8 cellular contexts compared by ENCODE assay signal in genomic region chr22:30575011-30575671, GRCh38. TPM values are rescaled to one million over a fixed set of nuclear protein-coding genes. Genes with fewer than 3 reads are reported as not detected.
DNase-seq lines count a peak whose midpoint lies in the region; ATAC-seq, FAIRE-seq and TF ChIP-seq lines count a peak whose summit lies in the region.
"Had no signal": no experiment of that assay in that cellular context is flagged by ENCODE, and none has a peak within 500 bp of the region (broad histone marks: within the 10 kb centered on the region; RNA-seq: fewer than 3 reads in every experiment).

No MANE protein-coding gene starts in this region.

- TF ChIP-seq POLR2A in HepG2 (IDR thresholded peaks at IDR 0.05; ENCODE audit: insufficient read depth in 1 of 2, low read depth in 2 of 2, low read length in 2 of 2), result 0 out of 4 replicates have a peak, but pooled peaks of 1 of the 2 experiments have one; percentile 25
- TF ChIP-seq POLR2A in suprapubic skin (IDR thresholded peaks at IDR 0.05), result no peak

- H3K27ac ChIP-seq in HepG2 (ENCODE audit: extremely low read length, insufficient read depth, low read length) (no peak overlapping the region), suprapubic skin (no peak overlapping the region)

- peaks cover 2% of the 10 kb centered on the region for H3K27me3 ChIP-seq in bronchial epithelial cell (ENCODE audit: control insufficient read depth, insufficient read depth, low read length)
- H3K27me3 ChIP-seq in HepG2 (ENCODE audit: control insufficient read depth in 1 of 2, insufficient read depth in 2 of 2, low read length in 2 of 2), result no peaks in the 10 kb centered on the region
- H3K27me3 ChIP-seq in suprapubic skin, result no peaks in the 10 kb centered on the region

- H3K36me3 ChIP-seq in bronchial epithelial cell (ENCODE audit: control insufficient read depth, insufficient read depth, low read length), result peaks cover 28% of the 10 kb centered on the region
- peaks cover 17 to 41% of the 10 kb centered on the region in 2 experiments; a peak in 4 of 5 replicates for H3K36me3 ChIP-seq in HepG2 (replicated peaks in 1 of 2; ENCODE audit: control insufficient read depth in 1 of 2, insufficient read depth in 2 of 2, low read length in 2 of 2)
- peaks cover 45% of the 10 kb centered on the region for H3K36me3 ChIP-seq in suprapubic skin

- BruUV-seq in HepG2 (replicated peaks; lab: Mats Ljungman, UMichigan), result no TSS peak

- no peaks in the 10 kb centered on the region for H3K79me2 ChIP-seq in HepG2 (ENCODE audit: insufficient read depth, low read length)

- TF ChIP-seq EP300 in HepG2 (IDR thresholded peaks at IDR 0.05; ENCODE audit: low read depth in 2 of 2, low read length in 2 of 2) (no peak), HepG2 (CRISPR knock-in tag; IDR thresholded peaks at IDR 0.05; ENCODE audit: borderline replicate concordance) (no peak), suprapubic skin (IDR thresholded peaks at IDR 0.05) (no peak)

- no peak overlapping the region for H2AFZ ChIP-seq in HepG2 (ENCODE audit: low read length)

- CTCF ChIA-PET in HepG2 (lab: Yijun Ruan, JAX; ENCODE audit: low intra/inter-chr PET ratio, low total read pairs), result no interaction called here

- TF ChIP-seq RAD21 in HepG2 (CRISPR knock-in tag; IDR thresholded peaks at IDR 0.05), result 0 out of 2 replicates have a peak, but pooled peaks have one; percentile 17

- DNase-seq in HFF-Myc (ENCODE audit: extremely low read depth, low read depth) (no peak), bronchial epithelial cell (ENCODE audit: low read depth) (no peak), HepG2 (ENCODE audit: low spot score) (no peak), suprapubic skin (ENCODE audit: low spot score in 2 of 2) (no peak), AML-193 (lab: John Stamatoyannopoulos, UW) (no peak)
- DNase-seq: NCI-H1436 had no signal

- in situ Hi-C loops in HepG2 (cut with HindIII; ENCODE audit: extremely low pct_ligation_motif_present, low pct_unique_long_range_greater_than_20kb), result no loop called here

- WGBS in HepG2 (ENCODE audit: low lambda C conversion rate), result no CpG with 5 or more reads among the region's 12 CpGs
- 61% methylated on average over 10 of the region's 12 CpGs for WGBS in suprapubic skin

- peak overlapping the region; percentile 62 for H3K4me2 ChIP-seq in HepG2 (ENCODE audit: low read depth, low read length)

- H3K9me3 ChIP-seq in HepG2 (ENCODE audit: low read length) (no peaks in the 10 kb centered on the region), suprapubic skin (no peaks in the 10 kb centered on the region)

- H3K4me3 ChIP-seq in HFF-Myc (replicated peaks; ENCODE audit: low read depth, low read length) (no peak overlapping the region), bronchial epithelial cell (ENCODE audit: low read depth, low read length) (no peak overlapping the region), HepG2 (replicated peaks in 1 of 3; ENCODE audit: insufficient read depth in 1 of 3, low read depth in 2 of 3, low read length in 3 of 3) (peak overlapping the region; percentile 16 to 55 (median 42); a peak in 5 of 6 replicates), suprapubic skin (peak overlapping the region; percentile 20)

- no peaks in the 10 kb centered on the region for H4K20me1 ChIP-seq in HepG2 (ENCODE audit: insufficient read depth, low read length)

- no peak overlapping the region for H3K9ac ChIP-seq in HepG2 (ENCODE audit: insufficient read depth, low read depth, low read length)

- peak; percentile 13 for FAIRE-seq in bronchial epithelial cell (lab: Jason Lieb, UNC)
- FAIRE-seq in HepG2 (lab: Jason Lieb, UNC), result no peak

- ATAC-seq in HepG2, result peak; percentile 24
- ATAC-seq in HG02885 (IDR thresholded peaks at IDR 0.05; ENCODE audit: poor library complexity, unreplicated experiment), result no peak
- ATAC-seq in GM18868 (IDR thresholded peaks at IDR 0.05; ENCODE audit: unreplicated experiment), result no peak

- POLR2A ChIA-PET in HepG2 (lab: Yijun Ruan, JAX), result interaction anchor here (1.5 kb wide), 1 partner anchor 16 kb away, joined by 5 read pairs; the partner anchor contains the start of gene PES1

- peaks cover 41% of the 10 kb centered on the region for H3K4me1 ChIP-seq in HepG2 (ENCODE audit: insufficient read depth, low read length)
- peaks cover 10% of the 10 kb centered on the region for H3K4me1 ChIP-seq in suprapubic skin

- peak; percentile 28 for TF ChIP-seq CTCF in HFF-Myc (IDR thresholded peaks at IDR 0.05; ENCODE audit: low read depth, low read length, missing control alignments)
- no peak for TF ChIP-seq CTCF in bronchial epithelial cell (IDR thresholded peaks at IDR 0.05; ENCODE audit: insufficient read depth, low read length, severe bottlenecking)
- TF ChIP-seq CTCF in HepG2 (CRISPR knock-in tag; IDR thresholded peaks at IDR 0.05), result no peak
- TF ChIP-seq CTCF in suprapubic skin (IDR thresholded peaks at IDR 0.05), result no peak

- intact Hi-C loops in HepG2 (cut with micrococcal nuclease; ENCODE audit: unreplicated experiment), result loop anchor here (2.0 kb wide), 1 partner anchor 16 kb away; the partner anchor contains the start of gene PES1

RNA-seq across cellular contexts. Expression of gene GAL3ST1, which starts 0.7 kb away (rescaled TPM):
- 0.13 and 0.26 TPM in 2 replicates for total RNA-seq in bronchial epithelial cell
- 1.8 and 4.4 TPM in 2 replicates for total RNA-seq in HepG2 (2016; rRNA removed; fragmentation: Illumina TruSeq; extraction: Trizol)
- total RNA-seq in HepG2 (2016; cell fraction: cytosol; rRNA removed; fragmentation: Illumina TruSeq; extraction: Trizol; ENCODE audit: low read depth), result 7.9 and 9.7 TPM in 2 replicates
- 2.1 and 5.3 TPM in 2 replicates for total RNA-seq in HepG2 (2016; cell fraction: insoluble cytoplasmic fraction; rRNA removed; fragmentation: Illumina TruSeq; extraction: Trizol)
- 10.3 and 11.6 TPM in 2 replicates for total RNA-seq in HepG2 (2016; cell fraction: membrane; rRNA removed; fragmentation: Illumina TruSeq; extraction: Trizol)
- total RNA-seq in HepG2 (2016; cell fraction: nucleus; rRNA removed; fragmentation: Illumina TruSeq; extraction: Trizol), result 2.7 and 2.8 TPM in 2 replicates
- polyA plus RNA-seq in HepG2 (2011; rRNA removed), result 14.7 and 18.9 TPM in 2 replicates
- polyA plus RNA-seq in HepG2 (2011; cell fraction: cytosol; rRNA removed), result 14.3 and 23.4 TPM in 2 replicates
- 15.8 and 16.9 TPM in 2 replicates for polyA plus RNA-seq in HepG2 (2011; cell fraction: nucleus; rRNA removed)
- 7.5 and 10.2 TPM in 2 replicates for polyA plus RNA-seq in HepG2 (2012)
- 16.5 and 18.6 TPM in 2 replicates for polyA plus RNA-seq in HepG2 (2016; cell fraction: cytosol; fragmentation: Illumina TruSeq; extraction: Trizol; ENCODE audit: low read depth)
- 4.1 and 5.6 TPM in 2 replicates for polyA plus RNA-seq in HepG2 (2016; cell fraction: insoluble cytoplasmic fraction; fragmentation: Illumina TruSeq; extraction: Trizol; ENCODE audit: low read depth)
- 15.8 and 17.9 TPM in 2 replicates for polyA plus RNA-seq in HepG2 (2016; cell fraction: membrane; fragmentation: Illumina TruSeq; extraction: Trizol; ENCODE audit: low read depth)
- polyA plus RNA-seq in HepG2 (2016; cell fraction: nucleus; fragmentation: Illumina TruSeq; extraction: Trizol; ENCODE audit: insufficient read depth, low read depth), result 5.2 and 7.2 TPM in 2 replicates
- 17.8 TPM in 1 of 2 replicates, not detected in the other for polyA minus RNA-seq in HepG2 (2011; rRNA and poly(A)+ RNA removed; ENCODE audit: low replicate concordance)
- 7.8 and 8.0 TPM in 2 replicates for polyA minus RNA-seq in HepG2 (2011; cell fraction: cytosol; rRNA and poly(A)+ RNA removed)
- 2.3 and 2.6 TPM in 2 replicates for polyA minus RNA-seq in HepG2 (2011; cell fraction: nucleus; rRNA and poly(A)+ RNA removed)
- 1 to 10 TPM; 1.2 to 3.7 (median 2.4) TPM for total RNA-seq in suprapubic skin

RNA-seq across cellular contexts. Expression of gene PES1, which starts 16.6 kb away (rescaled TPM):
- total RNA-seq in bronchial epithelial cell (97.2 and 108 TPM in 2 replicates), HepG2 (2016; rRNA removed; fragmentation: Illumina TruSeq; extraction: Trizol) (94.7 and 111 TPM in 2 replicates), suprapubic skin (10 to 100 TPM; 46.7 to 59.9 (median 53.1) TPM)
- total RNA-seq in HepG2 (2016; cell fraction: cytosol; rRNA removed; fragmentation: Illumina TruSeq; extraction: Trizol; ENCODE audit: low read depth), result 23.4 and 23.7 TPM in 2 replicates
- total RNA-seq in HepG2 (2016; cell fraction: insoluble cytoplasmic fraction; rRNA removed; fragmentation: Illumina TruSeq; extraction: Trizol), result 106 and 120 TPM in 2 replicates
- 37.9 and 40.4 TPM in 2 replicates for total RNA-seq in HepG2 (2016; cell fraction: membrane; rRNA removed; fragmentation: Illumina TruSeq; extraction: Trizol)
- 46.0 and 52.0 TPM in 2 replicates for total RNA-seq in HepG2 (2016; cell fraction: nucleus; rRNA removed; fragmentation: Illumina TruSeq; extraction: Trizol)
- polyA plus RNA-seq in HepG2 (2011; rRNA removed), result 65.1 and 70.0 TPM in 2 replicates
- 60.6 and 70.4 TPM in 2 replicates for polyA plus RNA-seq in HepG2 (2011; cell fraction: cytosol; rRNA removed)
- polyA plus RNA-seq in HepG2 (2011; cell fraction: nucleus; rRNA removed), result 79.4 and 94.0 TPM in 2 replicates
- polyA plus RNA-seq in HepG2 (2012), result 40.1 and 42.9 TPM in 2 replicates
- 14.6 and 17.1 TPM in 2 replicates for polyA plus RNA-seq in HepG2 (2016; cell fraction: cytosol; fragmentation: Illumina TruSeq; extraction: Trizol; ENCODE audit: low read depth)
- polyA plus RNA-seq in HepG2 (2016; cell fraction: insoluble cytoplasmic fraction; fragmentation: Illumina TruSeq; extraction: Trizol; ENCODE audit: low read depth), result 110 and 112 TPM in 2 replicates
- 26.4 and 29.2 TPM in 2 replicates for polyA plus RNA-seq in HepG2 (2016; cell fraction: membrane; fragmentation: Illumina TruSeq; extraction: Trizol; ENCODE audit: low read depth)
- polyA plus RNA-seq in HepG2 (2016; cell fraction: nucleus; fragmentation: Illumina TruSeq; extraction: Trizol; ENCODE audit: insufficient read depth, low read depth), result 76.3 and 79.7 TPM in 2 replicates
- polyA minus RNA-seq in HepG2 (2011; rRNA and poly(A)+ RNA removed; ENCODE audit: low replicate concordance), result 210 and 241 TPM in 2 replicates
- polyA minus RNA-seq in HepG2 (2011; cell fraction: cytosol; rRNA and poly(A)+ RNA removed), result 36.6 and 46.5 TPM in 2 replicates
- 50.9 and 67.1 TPM in 2 replicates for polyA minus RNA-seq in HepG2 (2011; cell fraction: nucleus; rRNA and poly(A)+ RNA removed)

RNA-seq across cellular contexts. Expression of gene SEC14L6, which starts 28.6 kb away (rescaled TPM):
- total RNA-seq in bronchial epithelial cell (not detected in 2 replicates), HepG2 (2016; rRNA removed; fragmentation: Illumina TruSeq; extraction: Trizol) (0.09 and 0.11 TPM in 2 replicates), suprapubic skin (100 to 1,000 TPM in 1 of 4 donors, 10 to 100 TPM in 3; 15.2 to 105 (median 41.4) TPM)
- not detected in 2 replicates for total RNA-seq in HepG2 (2016; cell fraction: cytosol; rRNA removed; fragmentation: Illumina TruSeq; extraction: Trizol; ENCODE audit: low read depth)
- total RNA-seq in HepG2 (2016; cell fraction: insoluble cytoplasmic fraction; rRNA removed; fragmentation: Illumina TruSeq; extraction: Trizol), result 0.04 and 0.09 TPM in 2 replicates
- total RNA-seq in HepG2 (2016; cell fraction: membrane; rRNA removed; fragmentation: Illumina TruSeq; extraction: Trizol), result 0.17 and 0.19 TPM in 2 replicates
- total RNA-seq in HepG2 (2016; cell fraction: nucleus; rRNA removed; fragmentation: Illumina TruSeq; extraction: Trizol), result 0.16 and 0.34 TPM in 2 replicates
- polyA plus RNA-seq in HepG2 (2011; rRNA removed), result 9.3 and 13.7 TPM in 2 replicates
- polyA plus RNA-seq in HepG2 (2011; cell fraction: cytosol; rRNA removed), result 4.5 and 7.7 TPM in 2 replicates
- 19.8 and 19.9 TPM in 2 replicates for polyA plus RNA-seq in HepG2 (2011; cell fraction: nucleus; rRNA removed)
- polyA plus RNA-seq in HepG2 (2012), result 4.9 and 5.3 TPM in 2 replicates
- 0.11 TPM in 1 of 2 replicates, not detected in the other for polyA plus RNA-seq in HepG2 (2016; cell fraction: cytosol; fragmentation: Illumina TruSeq; extraction: Trizol; ENCODE audit: low read depth)
- 0.13 and 0.31 TPM in 2 replicates for polyA plus RNA-seq in HepG2 (2016; cell fraction: insoluble cytoplasmic fraction; fragmentation: Illumina TruSeq; extraction: Trizol; ENCODE audit: low read depth)
- 0.05 and 0.07 TPM in 2 replicates for polyA plus RNA-seq in HepG2 (2016; cell fraction: membrane; fragmentation: Illumina TruSeq; extraction: Trizol; ENCODE audit: low read depth)
- polyA plus RNA-seq in HepG2 (2016; cell fraction: nucleus; fragmentation: Illumina TruSeq; extraction: Trizol; ENCODE audit: insufficient read depth, low read depth), result 0.21 and 0.25 TPM in 2 replicates
- 6.8 TPM in 1 of 2 replicates, not detected in the other for polyA minus RNA-seq in HepG2 (2011; rRNA and poly(A)+ RNA removed; ENCODE audit: low replicate concordance)
- 0.79 and 4.5 TPM in 2 replicates for polyA minus RNA-seq in HepG2 (2011; cell fraction: cytosol; rRNA and poly(A)+ RNA removed)
- 3.6 and 5.5 TPM in 2 replicates for polyA minus RNA-seq in HepG2 (2011; cell fraction: nucleus; rRNA and poly(A)+ RNA removed)

RNA-seq across cellular contexts. Expression of gene TCN2, which starts 31.8 kb away (rescaled TPM):
- total RNA-seq in bronchial epithelial cell (1.1 and 3.7 TPM in 2 replicates), HepG2 (2016; rRNA removed; fragmentation: Illumina TruSeq; extraction: Trizol) (0.31 TPM in 1 of 2 replicates, not detected in the other), suprapubic skin (10 to 100 TPM in 2 of 4 donors, 1 to 10 TPM in 2; 4.9 to 24.2 (median 11.0) TPM)
- total RNA-seq in HepG2 (2016; cell fraction: cytosol; rRNA removed; fragmentation: Illumina TruSeq; extraction: Trizol; ENCODE audit: low read depth), result 0.30 TPM in 1 of 2 replicates, not detected in the other
- 0.15 and 0.45 TPM in 2 replicates for total RNA-seq in HepG2 (2016; cell fraction: insoluble cytoplasmic fraction; rRNA removed; fragmentation: Illumina TruSeq; extraction: Trizol)
- 0.17 and 0.28 TPM in 2 replicates for total RNA-seq in HepG2 (2016; cell fraction: membrane; rRNA removed; fragmentation: Illumina TruSeq; extraction: Trizol)
- 0.34 and 0.43 TPM in 2 replicates for total RNA-seq in HepG2 (2016; cell fraction: nucleus; rRNA removed; fragmentation: Illumina TruSeq; extraction: Trizol)
- polyA plus RNA-seq in HepG2 (2011; rRNA removed), result 0.29 and 0.67 TPM in 2 replicates
- 0.37 and 0.55 TPM in 2 replicates for polyA plus RNA-seq in HepG2 (2011; cell fraction: cytosol; rRNA removed)
- polyA plus RNA-seq in HepG2 (2011; cell fraction: nucleus; rRNA removed), result 0.35 and 0.59 TPM in 2 replicates
- polyA plus RNA-seq in HepG2 (2012), result 0.40 and 0.61 TPM in 2 replicates
- 0.06 and 0.10 TPM in 2 replicates for polyA plus RNA-seq in HepG2 (2016; cell fraction: cytosol; fragmentation: Illumina TruSeq; extraction: Trizol; ENCODE audit: low read depth)
- 0.20 and 0.21 TPM in 2 replicates for polyA plus RNA-seq in HepG2 (2016; cell fraction: insoluble cytoplasmic fraction; fragmentation: Illumina TruSeq; extraction: Trizol; ENCODE audit: low read depth)
- polyA plus RNA-seq in HepG2 (2016; cell fraction: membrane; fragmentation: Illumina TruSeq; extraction: Trizol; ENCODE audit: low read depth), result 0.16 and 0.31 TPM in 2 replicates
- 0.53 and 0.63 TPM in 2 replicates for polyA plus RNA-seq in HepG2 (2016; cell fraction: nucleus; fragmentation: Illumina TruSeq; extraction: Trizol; ENCODE audit: insufficient read depth, low read depth)
- polyA minus RNA-seq in HepG2 (2011; rRNA and poly(A)+ RNA removed; ENCODE audit: low replicate concordance), result 0.30 and 0.87 TPM in 2 replicates
- polyA minus RNA-seq in HepG2 (2011; cell fraction: cytosol; rRNA and poly(A)+ RNA removed), result not detected in 2 replicates
- 0.12 TPM in 1 of 2 replicates, not detected in the other for polyA minus RNA-seq in HepG2 (2011; cell fraction: nucleus; rRNA and poly(A)+ RNA removed)

Comparison
In these comparisons a context has a peak if more than half of its experiments do, and no peak if none do; other contexts are left out.
1. H3K4me3 ChIP-seq: peak in HepG2 (3 of 3) and suprapubic skin (single experiment); none in HFF-Myc (single experiment) and bronchial epithelial cell (single experiment).
2. RNA of gene SEC14L6, which starts 28.6 kb away (total RNA-seq): 15.2 to 105 TPM in suprapubic skin; 0.04 to 0.34 TPM in HepG2 and not detected in bronchial epithelial cell; every median in the first group is over 10 times any median in the second.